Comparison of ENCODE assay signal across 11 cellular contexts in genomic region chr6:133242761-133243590, GRCh38. TPM values are rescaled to one million over a fixed set of nuclear protein-coding genes. Genes with fewer than 3 reads are reported as not detected.
DNase-seq lines count a peak whose midpoint lies in the region; ATAC-seq, FAIRE-seq and TF ChIP-seq lines count a peak whose summit lies in the region.
"Had no signal": no experiment of that assay in that cellular context is flagged by ENCODE, and none has a peak within 500 bp of the region (broad histone marks: within the 10 kb centered on the region; RNA-seq: fewer than 3 reads in every experiment).

No MANE protein-coding gene starts in this region.

- peak overlapping the region; percentile 91 for H3K4me2 ChIP-seq in astrocyte (ENCODE audit: low read length)

- peak overlapping the region; percentile 58 for H3K9ac ChIP-seq in astrocyte (ENCODE audit: low read length)

- peaks cover 10% of the 10 kb centered on the region for H3K4me1 Mint-ChIP-seq in activated CD4-positive, alpha-beta T cell treated with anti-CD3 and anti-CD28 coated beads for 36 hours
- H3K4me1 Mint-ChIP-seq in astrocyte (ENCODE audit: low read depth, unreplicated experiment), result peaks cover 7% of the 10 kb centered on the region

- peaks cover 7% of the 10 kb centered on the region for H4K20me1 ChIP-seq in astrocyte (ENCODE audit: insufficient read depth, low read length)

- peaks cover 52% of the 10 kb centered on the region for H3K27me3 ChIP-seq in astrocyte (ENCODE audit: insufficient read depth, low read length)
- H3K27me3 ChIP-seq in kidney epithelial cell (ENCODE audit: control insufficient read depth, insufficient read depth, low read length), result peaks cover 28% of the 10 kb centered on the region
- peaks cover 0 to 30% of the 10 kb centered on the region in 2 donors for H3K27me3 ChIP-seq in tibial artery
- H3K27me3 ChIP-seq in small intestine (ENCODE audit: control insufficient read depth in 2 of 2, insufficient read depth in 2 of 2, low read length in 2 of 2), result peaks cover 20 to 24% of the 10 kb centered on the region in 2 donors

- CTCF ChIA-PET in activated CD4-positive, alpha-beta T cell treated with anti-CD3 and anti-CD28 coated beads for 36 hours (lab: Charles Lee), result interaction anchor here (0.7 kb wide), 1 partner anchor 165 kb away, joined by 3 read pairs; no protein-coding TSS in a partner anchor

- WGBS in small intestine, 3 donors, result 7 to 9% (median 8%) methylated on average over 27 of the region's 27 CpGs

- H3K36me3 Mint-ChIP-seq in activated CD4-positive, alpha-beta T cell treated with anti-CD3 and anti-CD28 coated beads for 36 hours (ENCODE audit: low read depth), result no peaks in the 10 kb centered on the region
- H3K36me3 Mint-ChIP-seq in astrocyte (ENCODE audit: low read depth, unreplicated experiment), result no peaks in the 10 kb centered on the region

- FAIRE-seq in astrocyte (lab: Jason Lieb, UNC) (no peak), small intestine (lab: Jason Lieb, UNC) (no peak)

- H3K9me3 Mint-ChIP-seq in activated CD4-positive, alpha-beta T cell treated with anti-CD3 and anti-CD28 coated beads for 36 hours (ENCODE audit: low read depth), result no peaks in the 10 kb centered on the region
- H3K9me3 Mint-ChIP-seq in astrocyte (ENCODE audit: unreplicated experiment), result no peaks in the 10 kb centered on the region
- H3K9me3 Mint-ChIP-seq: activated T-cell treated with anti-CD3 and anti-CD28 coated beads, Interleukin-2, amount 50 U/mL, for 4 hours had no signal

- POLR2A ChIA-PET in activated CD4-positive, alpha-beta T cell treated with anti-CD3 and anti-CD28 coated beads for 36 hours (lab: Charles Lee), result no interaction called here

- H3K4me3 ChIP-seq in astrocyte (ENCODE audit: insufficient read depth, low read depth, low read length) (peak overlapping the region; percentile 62), kidney epithelial cell (ENCODE audit: low read depth, low read length) (peak overlapping the region; percentile 39), tibial artery (peak overlapping the region; percentile 48 to 65), small intestine (ENCODE audit: low read depth in 1 of 2, low read length in 2 of 2) (no peak overlapping the region)
- H3K4me3 ChIP-seq: lung had no signal

- peaks cover 47% of the 10 kb centered on the region for H3K27me3 Mint-ChIP-seq in activated CD4-positive, alpha-beta T cell treated with anti-CD3 and anti-CD28 coated beads for 36 hours
- peaks cover 42% of the 10 kb centered on the region for H3K27me3 Mint-ChIP-seq in astrocyte (ENCODE audit: low read depth, unreplicated experiment)

- H3K4me1 ChIP-seq in astrocyte (ENCODE audit: insufficient read depth, low read length) (peaks cover 10% of the 10 kb centered on the region), tibial artery (peaks cover 0 to 27% (median 20%) of the 10 kb centered on the region in 4 donors), small intestine (ENCODE audit: control insufficient read depth in 2 of 2, insufficient read depth in 1 of 2, low read depth in 1 of 2, low read length in 1 of 2) (no peaks in the 10 kb centered on the region)

- no peak overlapping the region for H3K27ac Mint-ChIP-seq in activated CD4-positive, alpha-beta T cell treated with anti-CD3 and anti-CD28 coated beads for 36 hours
- H3K27ac Mint-ChIP-seq in astrocyte (ENCODE audit: unreplicated experiment), result no peak overlapping the region

- TF ChIP-seq CTCF in astrocyte (IDR thresholded peaks at IDR 0.05; ENCODE audit: insufficient read depth, low read depth, low read length), result no peak
- no peak for TF ChIP-seq CTCF in kidney epithelial cell (IDR thresholded peaks at IDR 0.05; ENCODE audit: insufficient read depth, low read length, poor library complexity, severe bottlenecking)
- TF ChIP-seq CTCF in tibial artery (IDR thresholded peaks at IDR 0.05), result no peak

- peak overlapping the region; percentile 54 for H2AFZ ChIP-seq in astrocyte (ENCODE audit: low read depth, low read length)

- intact Hi-C loops in activated CD4-positive, alpha-beta T cell treated with anti-CD3 and anti-CD28 coated beads for 36 hours (cut with DNase I, micrococcal nuclease), result loop anchor here (5.0 to 10.0 kb wide), 2 partner anchors 649 to 838 kb away; partner anchors contain the start of gene MOXD1 (in 1 of the 2)
- intact Hi-C loops in tibial artery (cut with DNase I; ENCODE audit: low total_unique reads), result no loop called here

- DNase-seq in activated CD4-positive, alpha-beta T cell treated with anti-CD3 and anti-CD28 coated beads for 36 hours, result peak; percentile 8
- no peak for DNase-seq in activated CD4-positive, alpha-beta T cell treated with anti-CD3 and anti-CD28 coated beads for 1 hour
- no peak for DNase-seq in astrocyte (ENCODE audit: low read depth)
- no peak for DNase-seq in kidney epithelial cell (ENCODE audit: low read depth)
- no peak for DNase-seq in tibial artery
- no peak for DNase-seq in small intestine
- no peak for DNase-seq in activated gamma-delta T cell treated with Interleukin-2 at 50 U/mL for 16 hours
- DNase-seq: activated T-cell treated with anti-CD3 and anti-CD28 coated beads, Interleukin-2, amount 50 U/mL, for 4 hours; NCI-H1436 had no signal

- H3K36me3 ChIP-seq in astrocyte (ENCODE audit: insufficient read depth, low read length) (no peaks in the 10 kb centered on the region), kidney epithelial cell (ENCODE audit: control insufficient read depth, insufficient read depth, low read length) (no peaks in the 10 kb centered on the region), tibial artery (no peaks in the 10 kb centered on the region), small intestine (ENCODE audit: control insufficient read depth in 2 of 2, insufficient read depth in 2 of 2, low read length in 2 of 2) (no peaks in the 10 kb centered on the region)

- no peaks in the 10 kb centered on the region for H3K79me2 ChIP-seq in astrocyte (ENCODE audit: insufficient read depth, low read length)

- no peak for ATAC-seq in activated CD4-positive, alpha-beta T cell treated with anti-CD3 and anti-CD28 coated beads for 36 hours
- no peak for ATAC-seq in HG02885 (IDR thresholded peaks at IDR 0.05; ENCODE audit: poor library complexity, unreplicated experiment)

- H3K9me3 ChIP-seq in astrocyte (ENCODE audit: insufficient read depth, low read depth, low read length), result no peaks in the 10 kb centered on the region
- H3K9me3 ChIP-seq in tibial artery, result no peaks in the 10 kb centered on the region
- no peaks in the 10 kb centered on the region for H3K9me3 ChIP-seq in small intestine (ENCODE audit: control insufficient read depth, low read depth)

- no peak overlapping the region for H3K4me3 Mint-ChIP-seq in activated CD4-positive, alpha-beta T cell treated with anti-CD3 and anti-CD28 coated beads for 36 hours
- H3K4me3 Mint-ChIP-seq in astrocyte (ENCODE audit: unreplicated experiment), result peak overlapping the region; percentile 88
- H3K4me3 Mint-ChIP-seq: activated T-cell treated with anti-CD3 and anti-CD28 coated beads, Interleukin-2, amount 50 U/mL, for 4 hours had no signal

- H3K27ac ChIP-seq in astrocyte (ENCODE audit: low read depth, low read length) (no peak overlapping the region), tibial artery (no peak overlapping the region), small intestine (ENCODE audit: low read depth in 1 of 2, low read length in 1 of 2) (no peak overlapping the region)

RNA-seq across cellular contexts. Expression of gene EYA4, which starts 1.8 kb away (rescaled TPM):
- total RNA-seq in activated CD4-positive, alpha-beta T cell treated with anti-CD3 and anti-CD28 coated beads for 36 hours, result not detected
- total RNA-seq in astrocyte (1.3 and 1.6 TPM in 2 replicates), kidney epithelial cell (0.58 and 1.8 TPM in 2 replicates)
- under 1 TPM in 2 of 3 donors, not detected in 1; 0.03 to 0.22 TPM for polyA plus RNA-seq in small intestine
- total RNA-seq: activated T-cell treated with anti-CD3 and anti-CD28 coated beads, Interleukin-2, amount 50 U/mL, for 4 hours had no signal

Comparison
In these comparisons a context has a peak if more than half of its experiments do, and no peak if none do; other contexts are left out.
1. H3K4me3 ChIP-seq: peak in astrocyte (single experiment), kidney epithelial cell (single experiment) and tibial artery (2 of 2); none in small intestine (0 of 2).